Comparison of ENCODE assay signal across 18 cellular contexts in the genomic region with DNA sequence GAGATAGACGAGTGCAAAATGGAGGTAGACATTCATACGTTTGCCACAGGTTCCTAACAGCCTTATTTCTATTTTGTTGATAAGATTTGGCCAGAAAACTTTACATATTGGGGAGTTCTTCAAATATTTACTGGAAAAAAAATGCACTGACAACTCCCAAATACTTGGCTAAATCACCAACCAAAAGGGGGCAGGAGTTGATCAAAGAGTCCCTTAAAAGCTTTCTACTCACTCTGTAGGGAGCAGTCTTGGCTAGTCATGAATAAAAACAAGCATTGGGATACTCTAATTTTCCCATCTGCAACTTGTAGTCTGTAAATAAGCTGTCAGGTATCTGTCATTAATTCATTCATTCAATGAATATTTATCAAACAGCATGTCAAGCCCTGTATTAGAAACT. TPM values are rescaled to one million over a fixed set of nuclear protein-coding genes. Genes with fewer than 3 reads are reported as not detected.
DNase-seq lines count a peak whose midpoint lies in the region; FAIRE-seq and TF ChIP-seq lines count a peak whose summit lies in the region.
"Had no signal": no experiment of that assay in that cellular context is flagged by ENCODE, and none has a peak within 500 bp of the region (broad histone marks: within the 10 kb centered on the region; RNA-seq: fewer than 3 reads in every experiment).

No MANE protein-coding gene starts in this region.

- CTCF ChIA-PET in OCI-LY7 (lab: Charles Lee; ENCODE audit: unreplicated experiment) (no interaction called here), endothelial cell of umbilical vein (lab: Charles Lee) (interaction anchor here (1.0 to 4.8 kb wide), 13 partner anchors 10 to 444 kb away, joined by 3 to 35 read pairs (median 4); partner anchors contain the start of gene TENT5A)

- H3K14ac ChIP-seq in H9 (ENCODE audit: insufficient read depth, low read length), result no peak overlapping the region

- no peaks in the 10 kb centered on the region for H3F3A ChIP-seq in neural progenitor cell (ENCODE audit: low read depth)

- peaks cover 5 to 6% of the 10 kb centered on the region in 2 experiments; a peak in 3 of 5 replicates for H3K9me3 Mint-ChIP-seq in H9
- H3K9me3 Mint-ChIP-seq in neural progenitor cell, result no peaks in the 10 kb centered on the region
- H3K9me3 Mint-ChIP-seq: activated T-cell treated with anti-CD3 and anti-CD28 coated beads, Interleukin-2, amount 50 U/mL, for 4 hours; nephron progenitor cell had no signal

- POLR2A ChIA-PET in OCI-LY7 (lab: Charles Lee), result no interaction called here
- POLR2A ChIA-PET in endothelial cell of umbilical vein (lab: Charles Lee), result no interaction called here

- no peak overlapping the region for H2BK12ac ChIP-seq in H9 (ENCODE audit: insufficient read length, low read depth, low read length)

- H3K4me3 Mint-ChIP-seq in H9 (no peak overlapping the region), neural progenitor cell (no peak overlapping the region)
- H3K4me3 Mint-ChIP-seq: activated T-cell treated with anti-CD3 and anti-CD28 coated beads, Interleukin-2, amount 50 U/mL, for 4 hours; nephron progenitor cell had no signal

- H3K9me3 ChIP-seq in H9 (ENCODE audit: control insufficient read depth, low read depth, low read length) (no peaks in the 10 kb centered on the region), OCI-LY7 (ENCODE audit: low read length) (no peaks in the 10 kb centered on the region), endothelial cell of umbilical vein (replicated peaks; ENCODE audit: control insufficient read depth, insufficient read depth, low read length) (no peaks in the 10 kb centered on the region), neural progenitor cell (ENCODE audit: low read depth) (no peaks in the 10 kb centered on the region)

- H3K9me2 ChIP-seq in OCI-LY7 (ENCODE audit: insufficient read depth, low read length), result no peaks in the 10 kb centered on the region

- no peaks in the 10 kb centered on the region for H3K27me3 ChIP-seq in H9 (ENCODE audit: insufficient read depth, low read length)
- no peaks in the 10 kb centered on the region for H3K27me3 ChIP-seq in endothelial cell of umbilical vein (ENCODE audit: control insufficient read depth in 2 of 2, insufficient read depth in 2 of 2, low read length in 2 of 2)
- no peaks in the 10 kb centered on the region for H3K27me3 ChIP-seq in neural progenitor cell

- WGBS in H9 (ENCODE audit: extremely low coverage, insufficient read length, low lambda C conversion rate), result no CpG with 5 or more reads among the region's 2 CpGs

- H2AK5ac ChIP-seq in H9 (ENCODE audit: insufficient read length, low read length), result no peak overlapping the region

- BruUV-seq in OCI-LY7 (replicated peaks; lab: Mats Ljungman, UMichigan), result no TSS peak
- BruUV-seq in endothelial cell of umbilical vein (replicated peaks; lab: Mats Ljungman, UMichigan), result no TSS peak

- no peaks in the 10 kb centered on the region for H3K23me2 ChIP-seq in H9 (ENCODE audit: insufficient read length, low read depth, low read length, poor library complexity, severe bottlenecking)

- H3K27ac ChIP-seq in H9 (ENCODE audit: insufficient read length, low read depth, low read length) (no peak overlapping the region), OCI-LY7 (ENCODE audit: low read depth, low read length, poor library complexity, severe bottlenecking) (no peak overlapping the region), endothelial cell of umbilical vein (ENCODE audit: insufficient read depth, low read depth, low read length) (no peak overlapping the region), neural progenitor cell (no peak overlapping the region)

- H3K27me3 Mint-ChIP-seq in H9 (ENCODE audit: low read depth), result no peaks in the 10 kb centered on the region
- H3K27me3 Mint-ChIP-seq in neural progenitor cell (ENCODE audit: insufficient read depth, low read depth), result no peaks in the 10 kb centered on the region

- no peak overlapping the region for H3K56ac ChIP-seq in H9 (ENCODE audit: insufficient read length, low read depth, low read length)

- H4K20me1 ChIP-seq in H9 (ENCODE audit: control insufficient read depth, insufficient read depth, insufficient read length), result no peaks in the 10 kb centered on the region
- no peaks in the 10 kb centered on the region for H4K20me1 ChIP-seq in OCI-LY7 (ENCODE audit: insufficient read depth, low read length)
- H4K20me1 ChIP-seq in endothelial cell of umbilical vein (replicated peaks; ENCODE audit: control insufficient read depth, extremely low read depth, insufficient read depth, low read length), result no peaks in the 10 kb centered on the region
- H4K20me1 ChIP-seq in neural progenitor cell (ENCODE audit: low read depth), result no peaks in the 10 kb centered on the region

- no peak overlapping the region for H3K4me2 ChIP-seq in H9 (ENCODE audit: insufficient read depth, insufficient read length, low read length)
- H3K4me2 ChIP-seq in OCI-LY7 (ENCODE audit: low read length), result no peak overlapping the region
- H3K4me2 ChIP-seq in endothelial cell of umbilical vein (ENCODE audit: insufficient read depth, low read length), result no peak overlapping the region
- H3K4me2 ChIP-seq in neural progenitor cell, result no peak overlapping the region

- no peak for DNase-seq in H9
- DNase-seq in OCI-LY7 (ENCODE audit: low spot score), result no peak
- peak; percentile 29 for DNase-seq in endothelial cell of umbilical vein (ENCODE audit: low read depth, low spot score)
- no peak for DNase-seq in neural progenitor cell (ENCODE audit: low spot score)
- DNase-seq in AG20443 (ENCODE audit: low spot score), result no peak
- DNase-seq in NCI-H510A treated with DMSO at 0.1 percent for 48 hours (lab: John Stamatoyannopoulos, UW), result no peak
- no peak for DNase-seq in GM12892 (ENCODE audit: insufficient read length)
- DNase-seq: activated CD4-positive, alpha-beta T cell treated with anti-CD3 and anti-CD28 coated beads, Interleukin-2, amount 50 U/mL, for 48 hours; activated T-cell treated with anti-CD3 and anti-CD28 coated beads, Interleukin-2, amount 50 U/mL, for 4 hours; C1 segment of cervical spinal cord; DMS79 treated with DMSO at 0.1 percent for 48 hours; effector memory CD4-positive, alpha-beta T cell; foreskin melanocyte; mesenchymal stem cell; NCI-H187 treated with DMSO at 0.1 percent for 48 hours; NCI-H524; nephron progenitor cell; stimulated activated naive CD4-positive, alpha-beta T cell treated with Interleukin-2 at 50 U/mL for 16 hours had no signal

- no peak overlapping the region for H2BK15ac ChIP-seq in H9 (ENCODE audit: low read depth, low read length)

- H3K4ac ChIP-seq in H9 (ENCODE audit: low read depth, low read length), result no peak overlapping the region

- no peak overlapping the region for H2BK5ac ChIP-seq in H9 (ENCODE audit: insufficient read length, low read length)

- H3K18ac ChIP-seq in H9 (ENCODE audit: insufficient read length, low read depth, low read length), result no peak overlapping the region

- TF ChIP-seq CTCF in H9 (conservative IDR thresholded peaks at IDR 0.05) (peak; percentile 45; the same call in 2 of the 3 replicates), OCI-LY7 (conservative IDR thresholded peaks at IDR 0.05; ENCODE audit: low read length) (0 out of 2 replicates have a peak, but pooled peaks have one; percentile 15), endothelial cell of umbilical vein (IDR thresholded peaks at IDR 0.05; ENCODE audit: extremely low read depth in 1 of 2, insufficient read depth in 1 of 2, low read depth in 1 of 2, low read length in 2 of 2) (no peak), neural progenitor cell (IDR thresholded peaks at IDR 0.05) (peak; percentile 26)

- no peaks in the 10 kb centered on the region for H3K79me1 ChIP-seq in H9 (ENCODE audit: insufficient read depth, low read depth, low read length, poor library complexity, severe bottlenecking)

- intact Hi-C loops in OCI-LY7 (cut with micrococcal nuclease; ENCODE audit: unreplicated experiment) (no loop called here), endothelial cell of umbilical vein (cut with micrococcal nuclease) (no loop called here)

- H4K8ac ChIP-seq in H9 (replicated peaks; ENCODE audit: insufficient read length, low read depth, low read length), result no peak overlapping the region

- no peak overlapping the region for H3T11ph ChIP-seq in H9 (ENCODE audit: low read length)

- no peak for TF ChIP-seq POLR2A in endothelial cell of umbilical vein (IDR thresholded peaks at IDR 0.05; ENCODE audit: low read depth, low read length)
- TF ChIP-seq POLR2A in GM12892 (IDR thresholded peaks at IDR 0.05; ENCODE audit: low read depth, low read length), result no peak

- no peaks in the 10 kb centered on the region for H3K79me2 ChIP-seq in H9 (ENCODE audit: insufficient read depth, low read length)
- H3K79me2 ChIP-seq in OCI-LY7 (ENCODE audit: insufficient read depth, low read depth, low read length), result no peaks in the 10 kb centered on the region
- no peaks in the 10 kb centered on the region for H3K79me2 ChIP-seq in endothelial cell of umbilical vein (ENCODE audit: control insufficient read depth, insufficient read depth, low read length)
- H3K79me2 ChIP-seq in neural progenitor cell (ENCODE audit: low read depth), result no peaks in the 10 kb centered on the region

- no peak overlapping the region for H2BK120ac ChIP-seq in H9 (ENCODE audit: low read depth, low read length, poor library complexity, severe bottlenecking)

- H2BK20ac ChIP-seq in H9 (ENCODE audit: low read depth, low read length, poor library complexity, severe bottlenecking), result no peak overlapping the region

- H3K9ac ChIP-seq in H9 (ENCODE audit: extremely low read depth, insufficient read length, low read length), result no peak overlapping the region
- H3K9ac ChIP-seq in endothelial cell of umbilical vein (replicated peaks; ENCODE audit: extremely low read depth, insufficient read depth, low read length), result no peak overlapping the region
- H3K9ac ChIP-seq in neural progenitor cell, result no peak overlapping the region

- H3K4me3 ChIP-seq in OCI-LY7 (ENCODE audit: low read depth, low read length, poor library complexity, severe bottlenecking), result no peak overlapping the region
- no peak overlapping the region for H3K4me3 ChIP-seq in endothelial cell of umbilical vein (replicated peaks in 1 of 3; ENCODE audit: insufficient read depth in 1 of 3, low read depth in 1 of 3, low read length in 3 of 3)
- no peak overlapping the region for H3K4me3 ChIP-seq in neural progenitor cell

- peak; percentile 42 for FAIRE-seq in endothelial cell of umbilical vein (lab: Jason Lieb, UNC)
- FAIRE-seq in GM12892 (lab: Jason Lieb, UNC), result no peak

- H3K27ac Mint-ChIP-seq in H9 (no peak overlapping the region), neural progenitor cell (no peak overlapping the region)
- H3K27ac Mint-ChIP-seq: nephron progenitor cell had no signal

- no peak overlapping the region for H4K5ac ChIP-seq in H9 (ENCODE audit: insufficient read length, low read depth, low read length)

- no peak overlapping the region for H4K91ac ChIP-seq in H9 (ENCODE audit: insufficient read length, low read depth, low read length)

- dilution Hi-C loops in endothelial cell of umbilical vein (cut with MboI; ENCODE audit: extremely low pct_ligation_motif_present, low sequenced_read_pairs), result no loop called here

- no peaks in the 10 kb centered on the region; a peak in 1 of 7 replicates for H3K36me3 Mint-ChIP-seq in H9 (ENCODE audit: insufficient read depth in 1 of 3, low read depth in 3 of 3)
- no peaks in the 10 kb centered on the region for H3K36me3 Mint-ChIP-seq in neural progenitor cell

- H3K36me3 ChIP-seq in OCI-LY7 (ENCODE audit: insufficient read depth, low read length), result no peaks in the 10 kb centered on the region
- H3K36me3 ChIP-seq in endothelial cell of umbilical vein (ENCODE audit: control insufficient read depth in 2 of 2, extremely low read depth in 1 of 2, insufficient read depth in 2 of 2, low read length in 2 of 2), result no peaks in the 10 kb centered on the region
- no peaks in the 10 kb centered on the region for H3K36me3 ChIP-seq in neural progenitor cell

- H3K4me1 ChIP-seq in H9 (ENCODE audit: insufficient read depth, low read length), result no peaks in the 10 kb centered on the region
- no peaks in the 10 kb centered on the region for H3K4me1 ChIP-seq in OCI-LY7 (ENCODE audit: insufficient read depth, low read length, poor library complexity, severe bottlenecking)
- H3K4me1 ChIP-seq in endothelial cell of umbilical vein (ENCODE audit: control insufficient read depth, extremely low read depth, insufficient read depth, low read length), result no peaks in the 10 kb centered on the region
- H3K4me1 ChIP-seq in neural progenitor cell, result peaks cover 4% of the 10 kb centered on the region

- H3K9me1 ChIP-seq in endothelial cell of umbilical vein (replicated peaks; ENCODE audit: control insufficient read depth, extremely low read depth, insufficient read depth, low read length), result no peaks in the 10 kb centered on the region

- H3K23ac ChIP-seq in H9 (ENCODE audit: insufficient read length, low read depth, low read length), result no peak overlapping the region

- H2AFZ ChIP-seq in H9 (ENCODE audit: low read length), result no peak overlapping the region
- no peak overlapping the region for H2AFZ ChIP-seq in OCI-LY7 (ENCODE audit: low read length)
- no peak overlapping the region for H2AFZ ChIP-seq in endothelial cell of umbilical vein (ENCODE audit: low read depth, low read length)
- H2AFZ ChIP-seq in neural progenitor cell (replicated peaks), result no peak overlapping the region

- H3K4me1 Mint-ChIP-seq in H9 (peaks cover 5 to 14% of the 10 kb centered on the region in 2 experiments; a peak in 2 of 4 replicates), neural progenitor cell (no peaks in the 10 kb centered on the region)
- H3K4me1 Mint-ChIP-seq: nephron progenitor cell had no signal

RNA-seq across cellular contexts. Expression of gene TENT5A, which starts 18.4 kb away (rescaled TPM):
- total RNA-seq in H9 (2021) (1.4 and 1.6 TPM in 2 replicates), OCI-LY7 (2022) (not detected in 2 replicates), endothelial cell of umbilical vein (1.2 and 2.4 TPM in 2 replicates), neural progenitor cell (ENCODE audit: low replicate concordance) (8.7 and 11.7 TPM in 2 replicates)
- not detected in 2 replicates for total RNA-seq in OCI-LY7 (2014; rRNA removed; shearing (Covaris generic))
- 0.14 and 0.26 TPM in 2 replicates for polyA plus RNA-seq in endothelial cell of umbilical vein
- 0.25 and 0.31 TPM in 2 replicates for polyA plus RNA-seq in endothelial cell of umbilical vein (2011; cell fraction: cytosol; rRNA removed)
- 0.95 and 1.5 TPM in 2 replicates for polyA plus RNA-seq in endothelial cell of umbilical vein (2011; cell fraction: nucleus; rRNA removed)
- polyA plus RNA-seq in endothelial cell of umbilical vein (2012), result 2.0 and 3.1 TPM in 2 replicates
- polyA minus RNA-seq in endothelial cell of umbilical vein, result 0.15 and 0.53 TPM in 2 replicates
- polyA minus RNA-seq in endothelial cell of umbilical vein (2011; cell fraction: cytosol; rRNA and poly(A)+ RNA removed), result 40.9 TPM
- polyA minus RNA-seq in endothelial cell of umbilical vein (2011; cell fraction: nucleus; rRNA and poly(A)+ RNA removed), result 1.0 and 1.7 TPM in 2 replicates
- polyA plus RNA-seq in GM12892 (2012; ENCODE audit: missing spikeins), result 0.95 TPM

Comparison
In these comparisons a context has a peak if more than half of its experiments do, and no peak if none do; other contexts are left out.
1. CTCF ChIP-seq: peak in H9 (single experiment), OCI-LY7 (single experiment) and neural progenitor cell (single experiment); none in endothelial cell of umbilical vein (0 of 2).